In genomic region chr14:64279719-64280668, GRCh38 we compare ENCODE assay signal across 10 cellular contexts. TPM values are rescaled to one million over a fixed set of nuclear protein-coding genes. Genes with fewer than 3 reads are reported as not detected.
DNase-seq lines count a peak whose midpoint lies in the region; ATAC-seq and TF ChIP-seq lines count a peak whose summit lies in the region.
"Had no signal": no experiment of that assay in that cellular context is flagged by ENCODE, and none has a peak within 500 bp of the region (broad histone marks: within the 10 kb centered on the region; RNA-seq: fewer than 3 reads in every experiment).

No MANE protein-coding gene starts in this region.

- no peaks in the 10 kb centered on the region for H3K27me3 Mint-ChIP-seq in MCF 10A (ENCODE audit: insufficient read depth, unreplicated experiment)
- H3K27me3 Mint-ChIP-seq in activated T-helper 17 cell treated with anti-CD3 and anti-CD28 coated beads, Interleukin-2, amount 50 U/mL, for 72 hours, result no peaks in the 10 kb centered on the region
- peaks cover 0 to 3% (median 0%) of the 10 kb centered on the region in 5 donors for H3K27me3 Mint-ChIP-seq in naive thymus-derived CD8-positive, alpha-beta T cell

- H3K9ac ChIP-seq in mammary epithelial cell (ENCODE audit: insufficient read depth, low read length), result no peak overlapping the region

- ATAC-seq in activated T-helper 17 cell treated with anti-CD3 and anti-CD28 coated beads, Interleukin-2, amount 50 U/mL, for 72 hours (replicated peaks), result peak; percentile 99
- peak; percentile 93 for ATAC-seq in left lung
- ATAC-seq in naive thymus-derived CD8-positive, alpha-beta T cell, result no peak

- intact Hi-C loops in mammary epithelial cell (cut with micrococcal nuclease), result no loop called here
- intact Hi-C loops in MCF 10A (cut with micrococcal nuclease), result no loop called here
- intact Hi-C loops in left lung (cut with DNase I), result no loop called here

- H3K79me2 ChIP-seq in mammary epithelial cell (ENCODE audit: insufficient read depth, low read length), result no peaks in the 10 kb centered on the region

- no peaks in the 10 kb centered on the region for H3K9me3 ChIP-seq in mammary epithelial cell (replicated peaks; ENCODE audit: insufficient read depth, low read length)
- H3K9me3 ChIP-seq in left lung, result no peaks in the 10 kb centered on the region
- no peaks in the 10 kb centered on the region for H3K9me3 ChIP-seq in WERI-Rb-1 (ENCODE audit: severe bottlenecking)

- DNase-seq in mammary epithelial cell (peak; percentile 65), MCF 10A (ENCODE audit: unreplicated experiment) (no peak), left lung (no peak), ureter (ENCODE audit: low spot score) (peak; percentile 43), NK-92 (lab: John Stamatoyannopoulos, UW; ENCODE audit: unreplicated experiment) (no peak), WERI-Rb-1 (no peak)
- DNase-seq in naive thymus-derived CD8-positive, alpha-beta T cell, result no peak
- DNase-seq: NCI-H1436 treated with DMSO at 0.1 percent for 48 hours had no signal

- POLR2A ChIA-PET in MCF 10A (lab: Yijun Ruan, JAX), result no interaction called here
- POLR2A ChIA-PET in naive thymus-derived CD8-positive, alpha-beta T cell (lab: Charles Lee), result no interaction called here

- H3K4me1 Mint-ChIP-seq in MCF 10A (ENCODE audit: insufficient read depth, unreplicated experiment), result no peaks in the 10 kb centered on the region
- H3K4me1 Mint-ChIP-seq in activated T-helper 17 cell treated with anti-CD3 and anti-CD28 coated beads, Interleukin-2, amount 50 U/mL, for 72 hours, result peaks cover 11% of the 10 kb centered on the region
- H3K4me1 Mint-ChIP-seq in naive thymus-derived CD8-positive, alpha-beta T cell, result peaks cover 0 to 11% (median 2%) of the 10 kb centered on the region in 4 donors

- no peak overlapping the region for H3K27ac Mint-ChIP-seq in MCF 10A (ENCODE audit: low read depth, unreplicated experiment)
- H3K27ac Mint-ChIP-seq in activated T-helper 17 cell treated with anti-CD3 and anti-CD28 coated beads, Interleukin-2, amount 50 U/mL, for 72 hours, result peak overlapping the region; percentile 49
- no peak overlapping the region for H3K27ac Mint-ChIP-seq in naive thymus-derived CD8-positive, alpha-beta T cell

- CTCF ChIA-PET in mammary epithelial cell (lab: Charles Lee; ENCODE audit: low non-redundant PET) (no interaction called here), MCF 10A (lab: Yijun Ruan, JAX) (no interaction called here)

- H3K4me1 ChIP-seq in mammary epithelial cell (ENCODE audit: insufficient read depth, low read length), result no peaks in the 10 kb centered on the region
- H3K4me1 ChIP-seq in left lung, result no peaks in the 10 kb centered on the region

- H3K4me3 Mint-ChIP-seq in MCF 10A (ENCODE audit: unreplicated experiment), result no peak overlapping the region
- no peak overlapping the region for H3K4me3 Mint-ChIP-seq in activated T-helper 17 cell treated with anti-CD3 and anti-CD28 coated beads, Interleukin-2, amount 50 U/mL, for 72 hours
- no peak overlapping the region for H3K4me3 Mint-ChIP-seq in naive thymus-derived CD8-positive, alpha-beta T cell

- WGBS in mammary epithelial cell (ENCODE audit: low coverage, missing lambda C conversion rate), result 68% methylated on average over 14 of the region's 14 CpGs

- H3K4me3 ChIP-seq in mammary epithelial cell (replicated peaks in 1 of 3; ENCODE audit: insufficient read depth in 1 of 3, low read depth in 2 of 3, low read length in 3 of 3) (no peak overlapping the region), left lung (no peak overlapping the region), WERI-Rb-1 (ENCODE audit: low read depth, low read length) (no peak overlapping the region)

- H2AFZ ChIP-seq in mammary epithelial cell (ENCODE audit: low read depth, low read length), result no peak overlapping the region

- TF ChIP-seq CTCF in mammary epithelial cell (conservative IDR thresholded peaks at IDR 0.05 in 1 of 2, IDR thresholded peaks at IDR 0.05 in 1 of 2; ENCODE audit: extremely low read depth in 1 of 2, insufficient read depth in 1 of 2, low read depth in 1 of 2, low read length in 2 of 2) (no peak), MCF 10A (IDR thresholded peaks at IDR 0.05; ENCODE audit: unreplicated experiment) (no peak), left lung (IDR thresholded peaks at IDR 0.05) (no peak), WERI-Rb-1 (IDR thresholded peaks at IDR 0.05; ENCODE audit: low read depth, low read length) (no peak)

- H3K27ac ChIP-seq in mammary epithelial cell (ENCODE audit: insufficient read depth, low read depth, low read length), result no peak overlapping the region
- H3K27ac ChIP-seq in left lung, result no peak overlapping the region
- no peak overlapping the region for H3K27ac ChIP-seq in WERI-Rb-1

- in situ Hi-C loops in mammary epithelial cell (cut with MboI; ENCODE audit: low sequenced_read_pairs in 2 of 2), result no loop called here

- peaks cover 2% of the 10 kb centered on the region for H3K36me3 Mint-ChIP-seq in MCF 10A (ENCODE audit: insufficient read depth, unreplicated experiment)
- no peaks in the 10 kb centered on the region for H3K36me3 Mint-ChIP-seq in activated T-helper 17 cell treated with anti-CD3 and anti-CD28 coated beads, Interleukin-2, amount 50 U/mL, for 72 hours (ENCODE audit: low read depth)
- H3K36me3 Mint-ChIP-seq in naive thymus-derived CD8-positive, alpha-beta T cell, result no peaks in the 10 kb centered on the region

- H3K4me2 ChIP-seq in mammary epithelial cell (ENCODE audit: insufficient read depth, low read depth, low read length), result no peak overlapping the region

- H3K27me3 ChIP-seq in mammary epithelial cell (ENCODE audit: insufficient read depth, low read length), result no peaks in the 10 kb centered on the region
- H3K27me3 ChIP-seq in left lung, result no peaks in the 10 kb centered on the region
- no peaks in the 10 kb centered on the region for H3K27me3 ChIP-seq in WERI-Rb-1 (ENCODE audit: insufficient read depth, low read depth, severe bottlenecking)

- dilution Hi-C loops in mammary epithelial cell (cut with HindIII; ENCODE audit: low sequenced_read_pairs), result loop anchor here (10.0 kb wide), 1 partner anchor 495 kb away; no protein-coding TSS in a partner anchor

- H4K20me1 ChIP-seq in mammary epithelial cell (ENCODE audit: insufficient read depth, low read length), result no peaks in the 10 kb centered on the region

- no peaks in the 10 kb centered on the region for H3K9me3 Mint-ChIP-seq in MCF 10A (ENCODE audit: unreplicated experiment)
- no peaks in the 10 kb centered on the region for H3K9me3 Mint-ChIP-seq in activated T-helper 17 cell treated with anti-CD3 and anti-CD28 coated beads, Interleukin-2, amount 50 U/mL, for 72 hours
- H3K9me3 Mint-ChIP-seq in naive thymus-derived CD8-positive, alpha-beta T cell, result no peaks in the 10 kb centered on the region

- BruUV-seq in mammary epithelial cell (replicated peaks; lab: Mats Ljungman, UMichigan), result no TSS peak
- no TSS peak for BruUV-seq in MCF 10A (replicated peaks; lab: Mats Ljungman, UMichigan)

- H3K36me3 ChIP-seq in mammary epithelial cell (ENCODE audit: insufficient read depth, low read length) (no peaks in the 10 kb centered on the region), left lung (no peaks in the 10 kb centered on the region), WERI-Rb-1 (no peaks in the 10 kb centered on the region)

RNA-seq across cellular contexts. Expression of gene ESR2, which starts 14.2 kb away (rescaled TPM):
- under 1 TPM in 1 of 2 donors, not detected in 1; 0.21 TPM for total RNA-seq in mammary epithelial cell
- polyA plus RNA-seq in mammary epithelial cell, result 0.06 TPM
- polyA minus RNA-seq in mammary epithelial cell, result not detected
- 0.29 and 0.47 TPM in 2 replicates for total RNA-seq in MCF 10A (2022)
- 1 to 10 TPM in 1 of 2 donors, under 1 TPM in 1; 0.56 to 6.1 TPM for total RNA-seq in activated T-helper 17 cell treated with anti-CD3 and anti-CD28 coated beads, Interleukin-2, amount 50 U/mL, for 72 hours
- under 1 TPM; 0.21 to 0.58 TPM for total RNA-seq in left lung
- 14.5 TPM for total RNA-seq in ureter
- under 1 TPM; 0.29 to 0.41 TPM for total RNA-seq in naive thymus-derived CD8-positive, alpha-beta T cell
- polyA plus RNA-seq in naive thymus-derived CD8-positive, alpha-beta T cell, result under 1 TPM in 1 of 3 donors, not detected in 2; 0.16 TPM
- total RNA-seq: fibroblast of villous mesenchyme had no signal

Comparison
In these comparisons a context has a peak if more than half of its experiments do, and no peak if none do; other contexts are left out.
1. DNase-seq: peak in mammary epithelial cell (single experiment) and ureter (single experiment); none in MCF 10A (single experiment), left lung (0 of 2), NK-92 (single experiment), naive thymus-derived CD8-positive, alpha-beta T cell (0 of 10) and WERI-Rb-1 (single experiment).
2. ATAC-seq: peak in activated T-helper 17 cell treated with anti-CD3 and anti-CD28 coated beads, Interleukin-2, amount 50 U/mL, for 72 hours (single experiment) and left lung (single experiment); none in naive thymus-derived CD8-positive, alpha-beta T cell (0 of 2).